ENCODE assay signal across 9 cellular contexts in the genomic region with DNA sequence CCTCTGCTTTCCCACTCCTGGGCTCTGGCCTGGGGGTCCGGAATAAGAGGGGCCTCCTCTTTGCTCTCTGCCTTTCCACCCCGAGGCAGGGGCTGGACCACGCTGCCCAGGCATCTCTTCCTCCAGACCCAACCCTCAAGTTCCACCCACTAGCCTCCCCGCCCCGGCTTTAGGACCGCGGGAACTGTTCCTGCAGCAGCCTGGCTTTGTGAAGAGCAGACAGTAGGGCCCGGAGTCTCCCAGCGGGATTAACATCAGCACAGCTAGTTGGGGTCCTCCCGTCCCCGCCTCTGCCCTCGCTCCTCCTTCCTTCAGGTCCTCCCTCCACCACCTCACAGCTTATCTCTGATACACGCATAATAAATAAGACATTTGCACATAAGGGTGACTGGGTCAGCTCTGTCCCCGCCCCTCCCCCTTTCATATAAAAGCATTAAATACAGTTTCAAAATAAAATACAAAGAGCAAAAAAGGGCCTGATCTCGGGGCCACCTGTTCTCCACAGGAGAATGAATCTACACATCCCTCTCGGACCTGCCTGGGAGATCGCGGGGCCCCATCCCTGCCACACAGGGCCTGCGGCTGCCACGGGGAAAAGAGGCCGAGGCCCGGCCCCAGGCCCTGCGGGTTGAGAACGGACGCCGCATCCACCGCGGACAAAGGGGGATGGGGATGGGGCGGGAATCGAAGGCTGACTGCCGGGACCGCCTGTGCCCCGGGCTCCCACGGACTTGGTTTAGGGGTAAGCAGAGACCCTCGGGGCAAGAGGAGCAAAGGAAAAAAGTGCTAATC. TPM values are rescaled to one million over a fixed set of nuclear protein-coding genes. Genes with fewer than 3 reads are reported as not detected.
DNase-seq lines count a peak whose midpoint lies in the region; ATAC-seq and TF ChIP-seq lines count a peak whose summit lies in the region.
"Had no signal": no experiment of that assay in that cellular context is flagged by ENCODE, and none has a peak within 500 bp of the region (broad histone marks: within the 10 kb centered on the region; RNA-seq: fewer than 3 reads in every experiment).

No MANE protein-coding gene starts in this region.

- peak; percentile 70 for DNase-seq in iPS-NIHi11 (ENCODE audit: low spot score)
- no peak for DNase-seq in occipital lobe (lab: John Stamatoyannopoulos, UW)
- no peak for DNase-seq in DMS114 treated with DMSO at 0.1 percent for 48 hours (lab: John Stamatoyannopoulos, UW; ENCODE audit: unreplicated experiment)
- DNase-seq in activated T-cell treated with anti-CD3 and anti-CD28 coated beads, Interleukin-2, amount 50 U/mL, for 72 hours: no peak
- no peak for DNase-seq in NCI-H1092 (lab: John Stamatoyannopoulos, UW)
- DNase-seq: NK-92 treated with Interleukin-12 subunit alpha and Interleukin-12 subunit beta, amount 100 ng/mL, for 24 hours had no signal

- no peak overlapping the region for H3K4me3 ChIP-seq in HEK293 (ENCODE audit: low read depth, low read length)
- H3K4me3 ChIP-seq in skeletal muscle tissue (ENCODE audit: low read length in 3 of 3): peak overlapping the region; percentile 23 to 61 (median 52)

- POLR2A ChIA-PET in HEK293 (lab: Yijun Ruan, JAX): interaction anchor here (1.1 kb wide), 1 partner anchor 87 kb away, joined by 3 read pairs; no protein-coding TSS in a partner anchor

- H3K4me1 Mint-ChIP-seq in brain: peaks cover 43% of the 10 kb centered on the region
- H3K4me1 Mint-ChIP-seq in activated T-cell treated with anti-CD3 and anti-CD28 coated beads, Interleukin-2, amount 50 U/mL, for 72 hours (ENCODE audit: low read depth): peaks cover 9% of the 10 kb centered on the region

- H3K27ac ChIP-seq in HEK293 (ENCODE audit: extremely low read depth, low read depth, low read length): no peak overlapping the region
- no peak overlapping the region for H3K27ac ChIP-seq in skeletal muscle tissue (ENCODE audit: low read depth, low read length)

- no peak for ATAC-seq in activated T-cell treated with anti-CD3 and anti-CD28 coated beads, Interleukin-2, amount 50 U/mL, for 72 hours (replicated peaks in 1 of 2)

- H3K9ac ChIP-seq in skeletal muscle tissue (ENCODE audit: low read depth in 1 of 3, low read length in 3 of 3): peak overlapping the region in 2 of 3 donors; percentile 38 to 71

- H3K36me3 ChIP-seq in HEK293 (ENCODE audit: control insufficient read depth in 2 of 2, insufficient read depth in 1 of 2, low read length in 2 of 2): peaks cover 3 to 63% of the 10 kb centered on the region in 2 experiments; a peak in 2 of 3 replicates
- peaks cover 7 to 12% (median 10%) of the 10 kb centered on the region in 3 donors for H3K36me3 ChIP-seq in skeletal muscle tissue (ENCODE audit: control insufficient read depth in 3 of 3, insufficient read depth in 3 of 3, low read length in 3 of 3)

- H3K27ac Mint-ChIP-seq in brain: peak overlapping the region; percentile 77 to 98 (median 91)
- H3K27ac Mint-ChIP-seq in activated T-cell treated with anti-CD3 and anti-CD28 coated beads, Interleukin-2, amount 50 U/mL, for 72 hours: no peak overlapping the region

- CTCF ChIA-PET in HEK293 (lab: Yijun Ruan, JAX): no interaction called here

- H3K27me3 ChIP-seq in skeletal muscle tissue (ENCODE audit: control insufficient read depth in 3 of 3, insufficient read depth in 3 of 3, low read length in 3 of 3): no peaks in the 10 kb centered on the region

- H3K9me3 ChIP-seq in HEK293 (ENCODE audit: control insufficient read depth, insufficient read depth, low read depth, low read length) (no peaks in the 10 kb centered on the region), skeletal muscle tissue (ENCODE audit: control insufficient read depth in 3 of 3, low read length in 3 of 3) (no peaks in the 10 kb centered on the region)

- peak overlapping the region; percentile 77 to 95 (median 83) for H3K4me3 Mint-ChIP-seq in brain
- no peak overlapping the region for H3K4me3 Mint-ChIP-seq in activated T-cell treated with anti-CD3 and anti-CD28 coated beads, Interleukin-2, amount 50 U/mL, for 72 hours

- no peak for TF ChIP-seq CTCF in HEK293 (tag by site-specific recombination; IDR thresholded peaks at IDR 0.05)
- no peak for TF ChIP-seq CTCF in brain (conservative IDR thresholded peaks at IDR 0.05)

- no peaks in the 10 kb centered on the region for H3K4me1 ChIP-seq in HEK293 (ENCODE audit: control insufficient read depth, insufficient read depth, low read length)
- H3K4me1 ChIP-seq in skeletal muscle tissue (ENCODE audit: control insufficient read depth in 3 of 3, insufficient read depth in 3 of 3, low read length in 3 of 3): peaks cover 7 to 21% (median 10%) of the 10 kb centered on the region in 3 donors

- H3K36me3 Mint-ChIP-seq in brain: peaks cover 20% of the 10 kb centered on the region
- H3K36me3 Mint-ChIP-seq in activated T-cell treated with anti-CD3 and anti-CD28 coated beads, Interleukin-2, amount 50 U/mL, for 72 hours (ENCODE audit: insufficient read depth in 2 of 2): peaks cover 0 to 5% of the 10 kb centered on the region in 2 donors

- no peaks in the 10 kb centered on the region for H3K9me3 Mint-ChIP-seq in brain
- no peaks in the 10 kb centered on the region for H3K9me3 Mint-ChIP-seq in activated T-cell treated with anti-CD3 and anti-CD28 coated beads, Interleukin-2, amount 50 U/mL, for 72 hours

- H3K27me3 Mint-ChIP-seq in brain: no peaks in the 10 kb centered on the region
- H3K27me3 Mint-ChIP-seq in activated T-cell treated with anti-CD3 and anti-CD28 coated beads, Interleukin-2, amount 50 U/mL, for 72 hours (ENCODE audit: low read depth): no peaks in the 10 kb centered on the region

TF ChIP-seq in HEK293, 187 proteins besides CTCF, POLR2A, EP300 and RAD21 (continues in another document):
- TF ChIP-seq KLF1 (tag by site-specific recombination; IDR thresholded peaks at IDR 0.05) (peak; percentile 72), ZFHX2 (tag by site-specific recombination; conservative IDR thresholded peaks at IDR 0.05) (peak; percentile 45), ZNF501 (tag by site-specific recombination; IDR thresholded peaks at IDR 0.05) (no peak), ZBTB48 (tag by site-specific recombination; IDR thresholded peaks at IDR 0.05) (no peak), HOXC10 (CRISPR knock-in tag; IDR thresholded peaks at IDR 0.05) (no peak), SP2 (tag by site-specific recombination; IDR thresholded peaks at IDR 0.05) (no peak), KLF16 (tag by site-specific recombination; IDR thresholded peaks at IDR 0.05) (no peak), MYNN (tag by site-specific recombination; IDR thresholded peaks at IDR 0.05; ENCODE audit: borderline replicate concordance) (0 out of 2 replicates have a peak, but pooled peaks have one; percentile 65)
- TF ChIP-seq, protein P1, sequence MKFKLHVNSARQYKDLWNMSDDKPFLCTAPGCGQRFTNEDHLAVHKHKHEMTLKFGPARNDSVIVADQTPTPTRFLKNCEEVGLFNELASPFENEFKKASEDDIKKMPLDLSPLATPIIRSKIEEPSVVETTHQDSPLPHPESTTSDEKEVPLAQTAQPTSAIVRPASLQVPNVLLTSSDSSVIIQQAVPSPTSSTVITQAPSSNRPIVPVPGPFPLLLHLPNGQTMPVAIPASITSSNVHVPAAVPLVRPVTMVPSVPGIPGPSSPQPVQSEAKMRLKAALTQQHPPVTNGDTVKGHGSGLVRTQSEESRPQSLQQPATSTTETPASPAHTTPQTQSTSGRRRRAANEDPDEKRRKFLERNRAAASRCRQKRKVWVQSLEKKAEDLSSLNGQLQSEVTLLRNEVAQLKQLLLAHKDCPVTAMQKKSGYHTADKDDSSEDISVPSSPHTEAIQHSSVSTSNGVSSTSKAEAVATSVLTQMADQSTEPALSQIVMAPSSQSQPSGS (tag by site-specific recombination; IDR thresholded peaks at IDR 0.05; ENCODE audit: low read depth): no peak
- TF ChIP-seq, protein P2, sequence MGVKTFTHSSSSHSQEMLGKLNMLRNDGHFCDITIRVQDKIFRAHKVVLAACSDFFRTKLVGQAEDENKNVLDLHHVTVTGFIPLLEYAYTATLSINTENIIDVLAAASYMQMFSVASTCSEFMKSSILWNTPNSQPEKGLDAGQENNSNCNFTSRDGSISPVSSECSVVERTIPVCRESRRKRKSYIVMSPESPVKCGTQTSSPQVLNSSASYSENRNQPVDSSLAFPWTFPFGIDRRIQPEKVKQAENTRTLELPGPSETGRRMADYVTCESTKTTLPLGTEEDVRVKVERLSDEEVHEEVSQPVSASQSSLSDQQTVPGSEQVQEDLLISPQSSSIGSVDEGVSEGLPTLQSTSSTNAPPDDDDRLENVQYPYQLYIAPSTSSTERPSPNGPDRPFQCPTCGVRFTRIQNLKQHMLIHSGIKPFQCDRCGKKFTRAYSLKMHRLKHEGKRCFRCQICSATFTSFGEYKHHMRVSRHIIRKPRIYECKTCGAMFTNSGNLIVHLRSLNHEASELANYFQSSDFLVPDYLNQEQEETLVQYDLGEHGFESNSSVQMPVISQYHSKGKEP (tag by site-specific recombination; IDR thresholded peaks at IDR 0.05): no peak
- TF ChIP-seq, protein P3, sequence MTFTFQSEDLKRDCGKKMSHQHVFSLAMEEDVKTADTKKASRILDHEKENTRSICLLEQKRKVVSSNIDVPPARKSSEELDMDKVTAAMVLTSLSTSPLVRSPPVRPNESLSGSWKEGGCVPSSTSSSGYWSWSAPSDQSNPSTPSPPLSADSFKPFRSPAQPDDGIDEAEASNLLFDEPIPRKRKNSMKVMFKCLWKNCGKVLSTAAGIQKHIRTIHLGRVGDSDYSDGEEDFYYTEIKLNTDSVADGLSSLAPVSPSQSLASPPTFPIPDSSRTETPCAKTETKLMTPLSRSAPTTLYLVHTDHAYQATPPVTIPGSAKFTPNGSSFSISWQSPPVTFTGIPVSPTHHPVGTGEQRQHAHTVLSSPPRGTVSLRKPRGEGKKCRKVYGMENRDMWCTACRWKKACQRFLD (tag by site-specific recombination; IDR thresholded peaks at IDR 0.05): no peak

RNA-seq across cellular contexts. Expression of gene ZFTA, which starts 6.5 kb away (rescaled TPM):
- polyA plus RNA-seq in brain (ENCODE audit: insufficient read depth, low read depth, low replicate concordance): 16.5 TPM
- total RNA-seq in skeletal muscle tissue (15.7 TPM), occipital lobe (90.3 TPM)
- 1 to 10 TPM; 4.0 to 6.9 TPM for total RNA-seq in activated T-cell treated with anti-CD3 and anti-CD28 coated beads, Interleukin-2, amount 50 U/mL, for 72 hours

RNA-seq across cellular contexts. Expression of gene SPINDOC, which starts 51.2 kb away (rescaled TPM):
- 43.6 TPM for polyA plus RNA-seq in brain (ENCODE audit: insufficient read depth, low read depth, low replicate concordance)
- total RNA-seq in skeletal muscle tissue (6.8 TPM), occipital lobe (12.2 TPM)
- 10 to 100 TPM; 21.9 to 26.7 TPM for total RNA-seq in activated T-cell treated with anti-CD3 and anti-CD28 coated beads, Interleukin-2, amount 50 U/mL, for 72 hours

Comparison
In these comparisons a context has a peak if more than half of its experiments do, and no peak if none do; other contexts are left out.
1. H3K4me3 Mint-ChIP-seq: peak in brain (5 of 5); none in activated T-cell treated with anti-CD3 and anti-CD28 coated beads, Interleukin-2, amount 50 U/mL, for 72 hours (0 of 2).